Comparison of ENCODE assay signal across 14 cellular contexts in the genomic region with DNA sequence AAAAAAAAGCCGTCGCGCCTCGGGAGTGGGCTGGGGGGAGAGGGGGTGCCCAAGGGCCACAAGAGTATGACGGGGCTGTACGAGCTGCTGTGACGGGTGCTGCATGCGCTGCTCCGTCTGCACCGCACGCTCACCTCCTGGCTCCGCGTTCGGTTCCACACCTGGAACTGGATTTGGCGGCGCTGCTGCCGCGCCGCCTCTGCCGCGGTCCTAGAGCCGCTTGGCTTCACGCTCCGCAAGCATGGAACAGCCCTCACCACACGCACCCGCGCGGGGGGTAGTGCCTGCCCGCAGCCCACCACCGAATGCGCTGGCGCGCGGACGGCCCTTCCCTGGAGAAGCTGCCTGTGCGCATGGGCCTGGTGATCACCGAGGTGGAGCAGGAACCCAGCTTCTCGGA. TPM values are rescaled to one million over a fixed set of nuclear protein-coding genes. Genes with fewer than 3 reads are reported as not detected.
DNase-seq lines count a peak whose midpoint lies in the region; ATAC-seq lines count a peak whose summit lies in the region.
"Had no signal": no experiment of that assay in that cellular context is flagged by ENCODE, and none has a peak within 500 bp of the region (broad histone marks: within the 10 kb centered on the region; RNA-seq: fewer than 3 reads in every experiment).

No MANE protein-coding gene starts in this region.

- DNase-seq in astrocyte of the hippocampus (ENCODE audit: low read depth, low spot score) (peak; percentile 23), skeletal muscle cell (ENCODE audit: low read depth) (no peak), NAMALWA (ENCODE audit: low spot score) (no peak), H7 (no peak)
- DNase-seq: activated CD4-positive, alpha-beta T cell treated with anti-CD3 and anti-CD28 coated beads, Interleukin-2, amount 10 ng/mL, durations not matched to agents 24 days and 14 days; effector memory CD4-positive, alpha-beta T cell; hippocampal formation; MM.1S; PC-3 had no signal

- peaks cover 24% of the 10 kb centered on the region for H3K27me3 ChIP-seq in HUES6 (ENCODE audit: control insufficient read depth, insufficient read depth, low read length)
- H3K27me3 ChIP-seq in iPS-15b (ENCODE audit: control insufficient read depth, insufficient read depth, low read length): peaks cover 12% of the 10 kb centered on the region
- peaks cover 2% of the 10 kb centered on the region; the same call in 1 of the 2 replicates for H3K27me3 ChIP-seq in H7 (ENCODE audit: control insufficient read depth, insufficient read depth, low read length)

- H3K9ac ChIP-seq in HUES6 (ENCODE audit: low read length) (no peak overlapping the region), iPS-15b (ENCODE audit: low read depth, low read length) (no peak overlapping the region)

- H3K9me3 ChIP-seq in HUES6 (ENCODE audit: control insufficient read depth, insufficient read depth, low read depth, low read length) (no peaks in the 10 kb centered on the region), iPS-15b (ENCODE audit: control insufficient read depth, insufficient read depth, low read length) (no peaks in the 10 kb centered on the region)

- no peak overlapping the region for H3K27ac ChIP-seq in HUES6 (ENCODE audit: low read depth, low read length)

- no peak for ATAC-seq in HG03432 (IDR thresholded peaks at IDR 0.05; ENCODE audit: unreplicated experiment)
- ATAC-seq: PC-3, sciatic nerve had no signal

- H3K4me3 ChIP-seq in HUES6 (ENCODE audit: low read depth, low read length) (peak overlapping the region; percentile 48), iPS-15b (ENCODE audit: low read depth, low read length) (peak overlapping the region; percentile 41), skeletal muscle cell (ENCODE audit: low read depth, low read length) (peak overlapping the region; percentile 44), H7 (ENCODE audit: insufficient read depth, low read depth, low read length) (no peak overlapping the region; the same call in 1 of the 2 replicates)

- H3K36me3 ChIP-seq in HUES6 (ENCODE audit: control insufficient read depth, insufficient read depth, low read length) (no peaks in the 10 kb centered on the region), iPS-15b (ENCODE audit: control insufficient read depth, insufficient read depth, low read length) (no peaks in the 10 kb centered on the region), H7 (replicated peaks; ENCODE audit: control insufficient read depth, insufficient read depth, low read length) (no peaks in the 10 kb centered on the region)

- H3K4me1 ChIP-seq in HUES6 (ENCODE audit: control insufficient read depth, insufficient read depth, low read length) (no peaks in the 10 kb centered on the region), iPS-15b (ENCODE audit: control insufficient read depth, insufficient read depth, low read length) (no peaks in the 10 kb centered on the region)

RNA-seq across cellular contexts. Expression of a gene that starts 18.8 kb away (rescaled TPM):
- total RNA-seq in H7 (2014; rRNA removed; shearing (Covaris generic)): 0.10 TPM in 1 of 2 replicates, not detected in the other
- total RNA-seq: activated CD4-positive, alpha-beta T cell treated with anti-CD3 and anti-CD28 coated beads, Interleukin-2, amount 10 ng/mL, durations not matched to agents 24 days and 14 days; T-helper 1 cell treated with Interleukin-12 subunit alpha and Interleukin-12 subunit beta and Interleukin-4 antibody, amounts not matched to agents 30 ng/mL and 1 ng/mL, for 36 hours had no signal
